ENCODE assay signal across 1 cellular context in the genomic region with DNA sequence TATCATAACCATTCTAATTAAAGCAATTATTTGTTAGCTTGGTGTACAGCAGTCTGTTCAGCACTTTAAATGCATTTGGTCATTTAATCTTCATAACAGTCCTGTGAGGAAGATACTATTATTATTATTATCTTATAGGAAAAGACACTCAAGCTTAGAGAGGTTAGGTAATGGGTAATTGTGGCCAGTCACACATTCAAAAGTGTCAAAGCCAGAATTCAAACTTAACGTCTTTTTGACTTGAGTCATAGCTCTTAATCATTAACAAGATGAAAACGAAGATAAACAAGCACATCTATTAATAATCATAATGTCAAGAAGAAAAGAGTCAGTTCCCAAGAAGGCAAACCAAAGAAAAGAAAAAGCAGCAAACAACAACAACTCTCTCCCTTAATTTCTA.
TF ChIP-seq lines count a peak whose summit lies in the region.

No MANE protein-coding gene starts in this region.

TF ChIP-seq in GM12878, 131 proteins besides CTCF, POLR2A, EP300 and RAD21 (continued from another document):
- TF ChIP-seq, protein P1, sequence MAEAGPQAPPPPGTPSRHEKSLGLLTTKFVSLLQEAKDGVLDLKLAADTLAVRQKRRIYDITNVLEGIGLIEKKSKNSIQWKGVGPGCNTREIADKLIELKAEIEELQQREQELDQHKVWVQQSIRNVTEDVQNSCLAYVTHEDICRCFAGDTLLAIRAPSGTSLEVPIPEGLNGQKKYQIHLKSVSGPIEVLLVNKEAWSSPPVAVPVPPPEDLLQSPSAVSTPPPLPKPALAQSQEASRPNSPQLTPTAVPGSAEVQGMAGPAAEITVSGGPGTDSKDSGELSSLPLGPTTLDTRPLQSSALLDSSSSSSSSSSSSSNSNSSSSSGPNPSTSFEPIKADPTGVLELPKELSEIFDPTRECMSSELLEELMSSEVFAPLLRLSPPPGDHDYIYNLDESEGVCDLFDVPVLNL (IDR thresholded peaks at IDR 0.05; ENCODE audit: low read depth, low read length) = no peak
- TF ChIP-seq ZNF384 (IDR thresholded peaks at IDR 0.05; ENCODE audit: borderline replicate concordance, low read depth, low read length) (no peak), CBX5 (IDR thresholded peaks at IDR 0.05; ENCODE audit: low read depth) (no peak), EGR1 (IDR thresholded peaks at IDR 0.05; ENCODE audit: borderline replicate concordance in 1 of 2, low read depth in 2 of 2, low read length in 2 of 2) (no peak), SMC3 (IDR thresholded peaks at IDR 0.05; ENCODE audit: borderline replicate concordance, low read length) (no peak), PAX8 (IDR thresholded peaks at IDR 0.05) (no peak), ATF7 (IDR thresholded peaks at IDR 0.05; ENCODE audit: low read depth) (peak; percentile 85), PAX5 (IDR thresholded peaks at IDR 0.05; ENCODE audit: borderline replicate concordance, low read depth, low read length) (no peak), ETV6 (conservative IDR thresholded peaks at IDR 0.05 in 1 of 2, IDR thresholded peaks at IDR 0.05 in 1 of 2; ENCODE audit: borderline replicate concordance in 1 of 2, low read depth in 1 of 2) (no peak), RBBP5 (conservative IDR thresholded peaks at IDR 0.05) (no peak), MYC (IDR thresholded peaks at IDR 0.05; ENCODE audit: insufficient read depth, insufficient read length, insufficient replicate concordance, low read length, severe bottlenecking) (no peak), YBX1 (IDR thresholded peaks at IDR 0.05) (no peak), CHD1 (IDR thresholded peaks at IDR 0.05; ENCODE audit: low read depth, low read length) (no peak), KDM1A (IDR thresholded peaks at IDR 0.05; ENCODE audit: borderline replicate concordance) (no peak), DPF2 (IDR thresholded peaks at IDR 0.05) (0 out of 2 replicates have a peak, but pooled peaks have one; percentile 27), STAT1 (conservative IDR thresholded peaks at IDR 0.05) (no peak), TAF1 (IDR thresholded peaks at IDR 0.05; ENCODE audit: borderline replicate concordance, low read depth, low read length) (no peak)
- TF ChIP-seq, protein P2, sequence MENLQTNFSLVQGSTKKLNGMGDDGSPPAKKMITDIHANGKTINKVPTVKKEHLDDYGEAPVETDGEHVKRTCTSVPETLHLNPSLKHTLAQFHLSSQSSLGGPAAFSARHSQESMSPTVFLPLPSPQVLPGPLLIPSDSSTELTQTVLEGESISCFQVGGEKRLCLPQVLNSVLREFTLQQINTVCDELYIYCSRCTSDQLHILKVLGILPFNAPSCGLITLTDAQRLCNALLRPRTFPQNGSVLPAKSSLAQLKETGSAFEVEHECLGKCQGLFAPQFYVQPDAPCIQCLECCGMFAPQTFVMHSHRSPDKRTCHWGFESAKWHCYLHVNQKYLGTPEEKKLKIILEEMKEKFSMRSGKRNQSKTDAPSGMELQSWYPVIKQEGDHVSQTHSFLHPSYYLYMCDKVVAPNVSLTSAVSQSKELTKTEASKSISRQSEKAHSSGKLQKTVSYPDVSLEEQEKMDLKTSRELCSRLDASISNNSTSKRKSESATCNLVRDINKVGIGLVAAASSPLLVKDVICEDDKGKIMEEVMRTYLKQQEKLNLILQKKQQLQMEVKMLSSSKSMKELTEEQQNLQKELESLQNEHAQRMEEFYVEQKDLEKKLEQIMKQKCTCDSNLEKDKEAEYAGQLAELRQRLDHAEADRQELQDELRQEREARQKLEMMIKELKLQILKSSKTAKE (IDR thresholded peaks at IDR 0.05; ENCODE audit: low read depth, poor library complexity, severe bottlenecking) = no peak
- TF ChIP-seq, protein P3, sequence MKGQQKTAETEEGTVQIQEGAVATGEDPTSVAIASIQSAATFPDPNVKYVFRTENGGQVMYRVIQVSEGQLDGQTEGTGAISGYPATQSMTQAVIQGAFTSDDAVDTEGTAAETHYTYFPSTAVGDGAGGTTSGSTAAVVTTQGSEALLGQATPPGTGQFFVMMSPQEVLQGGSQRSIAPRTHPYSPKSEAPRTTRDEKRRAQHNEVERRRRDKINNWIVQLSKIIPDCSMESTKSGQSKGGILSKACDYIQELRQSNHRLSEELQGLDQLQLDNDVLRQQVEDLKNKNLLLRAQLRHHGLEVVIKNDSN (IDR thresholded peaks at IDR 0.05; ENCODE audit: borderline replicate concordance, extremely low read length, insufficient read depth, low read depth, low read length) = no peak
TF ChIP-seq in GM12878: peak in this region for 5.
